In the genomic region with DNA sequence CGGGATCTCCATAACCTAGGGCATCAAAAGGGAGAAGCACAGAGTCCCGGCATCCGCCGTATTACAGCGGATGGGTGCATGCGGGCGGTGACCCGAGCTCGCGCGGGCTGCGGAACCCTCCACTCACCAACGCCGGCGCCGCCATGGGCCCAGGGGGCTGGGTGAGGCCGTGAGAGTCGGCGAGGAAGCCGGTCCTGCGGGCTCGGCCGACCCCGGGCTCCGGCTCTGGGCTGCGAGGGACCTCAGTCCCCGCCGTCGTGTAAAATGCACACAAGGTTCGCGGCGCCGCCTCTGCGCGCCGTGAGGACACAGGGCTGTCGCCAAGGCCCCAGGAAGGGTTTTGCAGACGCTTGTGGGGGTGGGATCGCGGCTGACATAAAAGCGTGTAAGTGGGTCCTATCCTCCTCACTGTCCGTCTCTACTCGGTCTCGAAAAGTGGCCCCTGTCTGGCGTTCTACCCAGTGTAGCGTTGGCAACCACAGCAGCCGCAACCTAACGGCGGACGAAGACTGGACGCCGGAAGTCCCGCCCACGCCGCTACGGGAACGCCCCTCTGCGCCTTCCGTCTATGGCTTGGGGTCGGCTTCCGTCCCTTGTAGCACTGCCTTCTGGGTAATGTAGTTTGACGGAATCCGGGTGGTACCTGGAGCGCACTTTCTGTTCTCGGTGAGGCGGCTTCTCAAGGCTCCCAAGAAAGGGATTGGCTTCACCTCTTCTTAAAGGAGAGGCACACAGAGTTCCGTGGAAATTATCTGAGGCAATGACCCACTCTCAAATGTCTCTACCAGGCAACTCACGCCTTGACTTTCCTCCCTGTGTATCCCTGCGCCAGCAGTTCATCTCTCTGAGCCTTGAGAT, we compare ENCODE assay signal across 8 cellular contexts. TPM values are rescaled to one million over a fixed set of nuclear protein-coding genes. Genes with fewer than 3 reads are reported as not detected.
DNase-seq lines count a peak whose midpoint lies in the region; ATAC-seq and TF ChIP-seq lines count a peak whose summit lies in the region.

TSS of gene ZNF599 (minus strand) at position 519 of the 858 bp plus-strand sequence. CDS start at position 145, 374 bp downstream.

- TF ChIP-seq POLR2A in IMR-90 (IDR thresholded peaks at IDR 0.05; ENCODE audit: low read depth, low read length) (peak; percentile 36; the same call in 1 of the 2 replicates), stomach (IDR thresholded peaks at IDR 0.05) (no peak)

- peak within 1 kb of the TSS; percentile 65 for H3K27ac ChIP-seq in IMR-90 (ENCODE audit: insufficient read depth, low read length)
- no peak within 1 kb of the TSS for H3K27ac ChIP-seq in foreskin keratinocyte
- peak within 1 kb of the TSS; percentile 65 to 86 (median 84) for H3K27ac ChIP-seq in stomach

- peak within 1 kb of the TSS; percentile 97 for H3K4me3 Mint-ChIP-seq in neural crest cell

- H4K20me1 ChIP-seq in IMR-90 (ENCODE audit: insufficient read depth, low read length), result no peaks in the 10 kb centered on the region

- dilution Hi-C loops in IMR-90 (cut with HindIII; ENCODE audit: low sequenced_read_pairs, unreplicated experiment), result no loop called here

- in situ Hi-C loops in IMR-90 (cut with MboI; ENCODE audit: low sequenced_read_pairs), result no loop called here

- H2BK20ac ChIP-seq in IMR-90 (ENCODE audit: low read depth, low read length), result no peak within 1 kb of the TSS

- H3K4ac ChIP-seq in IMR-90 (ENCODE audit: low read depth, low read length), result peak within 1 kb of the TSS; percentile 53

- peak within 1 kb of the TSS; percentile 93 for H3K4me2 ChIP-seq in IMR-90 (ENCODE audit: low read depth, low read length)

- H4K8ac ChIP-seq in IMR-90 (ENCODE audit: low read depth in 2 of 2, low read length in 2 of 2), result peak within 1 kb of the TSS; percentile 0 to 94

- TF ChIP-seq RAD21 in IMR-90 (IDR thresholded peaks at IDR 0.05; ENCODE audit: low read length), result no peak

- DNase-seq in DMS53 (lab: John Stamatoyannopoulos, UW), result peak; percentile 97
- peak; percentile 86 for DNase-seq in IMR-90
- peak; percentile 90 for DNase-seq in RPMI7951 (ENCODE audit: low read depth)
- DNase-seq in activated effector memory CD4-positive, alpha-beta T cell treated with anti-CD3 and anti-CD28 coated beads, Interleukin-2, amount 50 U/mL, for 16 hours, result peak; percentile 96
- DNase-seq in foreskin keratinocyte, result peak; percentile 61 to 78
- peak; percentile 84 for DNase-seq in neural crest cell (ENCODE audit: low read depth, low spot score)
- peak; percentile 91 for DNase-seq in stomach

- no peak for TF ChIP-seq EP300 in stomach (IDR thresholded peaks at IDR 0.05)

- peak within 1 kb of the TSS; percentile 28 for H3K27ac Mint-ChIP-seq in neural crest cell (ENCODE audit: unreplicated experiment)

- H3K9me3 Mint-ChIP-seq in neural crest cell, result peaks cover 22% of the 10 kb centered on the region

- peak within 1 kb of the TSS; percentile 72 for H2AK9ac ChIP-seq in IMR-90 (replicated peaks; ENCODE audit: low read depth, low read length, poor library complexity)

- no peak within 1 kb of the TSS for H2AK5ac ChIP-seq in IMR-90 (ENCODE audit: low read depth, low read length)

- peak within 1 kb of the TSS; percentile 63 for H2BK5ac ChIP-seq in IMR-90 (ENCODE audit: low read depth, low read length, poor library complexity, severe bottlenecking)

- H3K36me3 ChIP-seq in IMR-90 (ENCODE audit: control insufficient read depth, insufficient read depth, low read length) (peaks cover 17% of the 10 kb centered on the region), stomach (peaks cover 16 to 32% (median 24%) of the 10 kb centered on the region in 4 donors)

- no peak within 1 kb of the TSS for H2BK120ac ChIP-seq in IMR-90 (ENCODE audit: low read depth, low read length)

- no TSS peak for BruUV-seq in IMR-90 (replicated peaks; lab: Mats Ljungman, UMichigan)

- peak within 1 kb of the TSS; percentile 73 for H3K14ac ChIP-seq in IMR-90 (replicated peaks; ENCODE audit: low read depth, low read length)

- H3K23ac ChIP-seq in IMR-90 (ENCODE audit: low read depth, low read length), result peak within 1 kb of the TSS; percentile 78

- H3K4me1 ChIP-seq in IMR-90 (ENCODE audit: control insufficient read depth, insufficient read depth, low read length) (no peaks in the 10 kb centered on the region; the same call in 1 of the 2 replicates), foreskin keratinocyte (no peaks in the 10 kb centered on the region), stomach (peaks cover 5 to 20% (median 14%) of the 10 kb centered on the region in 4 donors)

- CTCF ChIA-PET in IMR-90 (lab: Yijun Ruan, JAX), result no interaction called here

- 2% methylated on average over 39 of the region's 69 CpGs; no CpG with 5 or more reads in 1 of the 2 experiments for WGBS in IMR-90 (ENCODE audit: extremely low coverage in 2 of 2, insufficient read length in 1 of 2), 2 experiments
- WGBS in stomach, 5 donors, result 2 to 6% (median 3%) methylated on average over 30 to 69 of the region's 69 CpGs

- ATAC-seq in GM21529 (IDR thresholded peaks at IDR 0.05; ENCODE audit: unreplicated experiment) (peak; percentile 95), IMR-90 (ENCODE audit: low read depth) (peak; percentile 99), foreskin keratinocyte (peak; percentile 97)

- no peaks in the 10 kb centered on the region for H3K27me3 ChIP-seq in IMR-90 (ENCODE audit: control insufficient read depth, insufficient read depth, low read length)
- H3K27me3 ChIP-seq in foreskin keratinocyte, result no peaks in the 10 kb centered on the region
- peaks cover 0 to 6% (median 5%) of the 10 kb centered on the region in 3 donors for H3K27me3 ChIP-seq in stomach

- H3K4me3 ChIP-seq in IMR-90 (ENCODE audit: insufficient read depth, low read depth, low read length), result peak within 1 kb of the TSS; percentile 74
- H3K4me3 ChIP-seq in stomach, result peak within 1 kb of the TSS; percentile 66 to 94 (median 80)

- H3K27me3 Mint-ChIP-seq in neural crest cell (ENCODE audit: low read depth), result peaks cover 17% of the 10 kb centered on the region

- peaks cover 2% of the 10 kb centered on the region; the same call in 1 of the 2 replicates for H3K9me3 ChIP-seq in IMR-90 (ENCODE audit: control insufficient read depth, insufficient read depth, low read length)
- peaks cover 0 to 15% (median 0%) of the 10 kb centered on the region in 4 donors for H3K9me3 ChIP-seq in stomach

- H2BK15ac ChIP-seq in IMR-90 (ENCODE audit: low read depth, low read length), result no peak within 1 kb of the TSS

- peaks cover 14 to 19% of the 10 kb centered on the region in 2 experiments for H3K79me1 ChIP-seq in IMR-90 (ENCODE audit: low read depth in 1 of 2, low read length in 2 of 2)

- intact Hi-C loops in IMR-90 (cut with micrococcal nuclease) (loop anchor here (5.0 kb wide), 1 partner anchor 154 kb away; the partner anchor contains the start of gene ZNF30), stomach (cut with DNase I; ENCODE audit: low total_unique reads) (no loop called here)

- H3K36me3 Mint-ChIP-seq in neural crest cell (ENCODE audit: low read depth), result peaks cover 21% of the 10 kb centered on the region

- H4K91ac ChIP-seq in IMR-90 (ENCODE audit: insufficient read depth, low read depth, low read length), result peak within 1 kb of the TSS; percentile 28; the same call in 1 of the 2 replicates

- H2AFZ ChIP-seq in IMR-90 (replicated peaks; ENCODE audit: low read length, poor library complexity), result peak within 1 kb of the TSS; percentile 97

- H3K9me1 ChIP-seq in IMR-90 (ENCODE audit: insufficient read depth, low read length), result no peaks in the 10 kb centered on the region; the same call in 1 of the 2 replicates

- peaks cover 19% of the 10 kb centered on the region for H3K4me1 Mint-ChIP-seq in neural crest cell

- no peak for TF ChIP-seq CTCF in IMR-90 (conservative IDR thresholded peaks at IDR 0.05; ENCODE audit: low read depth, low read length)
- no peak for TF ChIP-seq CTCF in foreskin keratinocyte (conservative IDR thresholded peaks at IDR 0.05)
- no peak for TF ChIP-seq CTCF in neural crest cell (conservative IDR thresholded peaks at IDR 0.05)
- TF ChIP-seq CTCF in stomach (IDR thresholded peaks at IDR 0.05), result no peak

- H4K5ac ChIP-seq in IMR-90 (ENCODE audit: low read depth, low read length), result peak within 1 kb of the TSS; percentile 72

- H3K9ac ChIP-seq in IMR-90 (ENCODE audit: low read depth, low read length), result peak within 1 kb of the TSS; percentile 86

- POLR2A ChIA-PET in IMR-90 (lab: Charles Lee; ENCODE audit: unreplicated experiment), result no interaction called here

- no peak within 1 kb of the TSS for H3K18ac ChIP-seq in IMR-90 (ENCODE audit: low read depth, low read length)

- peak within 1 kb of the TSS; percentile 73 for H3K56ac ChIP-seq in IMR-90 (ENCODE audit: extremely low read depth, insufficient read depth, low read length)

TF ChIP-seq in IMR-90, 13 proteins besides CTCF, POLR2A, EP300 and RAD21:
- 0 out of 2 replicates have a peak, but pooled peaks have one; percentile 52 for TF ChIP-seq ELK1 (IDR thresholded peaks at IDR 0.05; ENCODE audit: borderline replicate concordance, low read depth, low read length)
- TF ChIP-seq, protein P1, sequence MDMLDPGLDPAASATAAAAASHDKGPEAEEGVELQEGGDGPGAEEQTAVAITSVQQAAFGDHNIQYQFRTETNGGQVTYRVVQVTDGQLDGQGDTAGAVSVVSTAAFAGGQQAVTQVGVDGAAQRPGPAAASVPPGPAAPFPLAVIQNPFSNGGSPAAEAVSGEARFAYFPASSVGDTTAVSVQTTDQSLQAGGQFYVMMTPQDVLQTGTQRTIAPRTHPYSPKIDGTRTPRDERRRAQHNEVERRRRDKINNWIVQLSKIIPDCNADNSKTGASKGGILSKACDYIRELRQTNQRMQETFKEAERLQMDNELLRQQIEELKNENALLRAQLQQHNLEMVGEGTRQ (IDR thresholded peaks at IDR 0.05; ENCODE audit: low read depth, low read length), result no peak

RNA-seq across cellular contexts. Expression of gene ZNF599, which starts in this region (rescaled TPM):
- total RNA-seq in IMR-90 (2012; rRNA removed), result 3.4 and 4.2 TPM in 2 replicates
- polyA plus RNA-seq in IMR-90 (2012; rRNA removed), result 5.9 and 6.5 TPM in 2 replicates
- 8.1 and 8.5 TPM in 2 replicates for polyA plus RNA-seq in IMR-90 (2012; cell fraction: cytosol; rRNA removed)
- 8.8 and 8.9 TPM in 2 replicates for polyA plus RNA-seq in IMR-90 (2012; cell fraction: nucleus; rRNA removed; ENCODE audit: low replicate concordance)
- 9.4 and 15.1 TPM in 2 replicates for total RNA-seq in RPMI7951 (2014; rRNA removed; shearing (Covaris generic))
- total RNA-seq in foreskin keratinocyte, result 2.8 and 3.7 TPM in 2 replicates
- 2.4 and 3.0 TPM in 2 replicates for polyA plus RNA-seq in foreskin keratinocyte
- total RNA-seq in neural crest cell, result 8.6 and 10.1 TPM in 2 replicates
- 1 to 10 TPM in 3 of 5 donors, under 1 TPM in 1, not detected in 1; 0.58 to 6.7 (median 4.1) TPM for total RNA-seq in stomach
- polyA plus RNA-seq in stomach, result 1 to 10 TPM; 3.4 to 6.6 (median 4.5) TPM
